1 cellular context compared by ENCODE assay signal in genomic region chr5:135030123-135030517, GRCh38.
TF ChIP-seq lines count a peak whose summit lies in the region.

No MANE protein-coding gene starts in this region.

TF ChIP-seq in K562, 482 proteins besides CTCF, POLR2A, EP300 and RAD21:
- no peak for TF ChIP-seq PRDM10 (IDR thresholded peaks at IDR 0.05; ENCODE audit: partially characterized antibody)
- no peak for TF ChIP-seq RUNX1 (IDR thresholded peaks at IDR 0.05; ENCODE audit: low read depth)
- no peak for TF ChIP-seq ZNF217 (CRISPR knock-in tag; IDR thresholded peaks at IDR 0.05)
- TF ChIP-seq MEF2D (tag; conservative IDR thresholded peaks at IDR 0.05; ENCODE audit: low read depth), result no peak
- TF ChIP-seq BACH1 (tag; IDR thresholded peaks at IDR 0.05), result no peak
- TF ChIP-seq EZH2 (IDR thresholded peaks at IDR 0.05; ENCODE audit: borderline replicate concordance, low read depth, low read length), result no peak
- no peak for TF ChIP-seq ZNF146 (CRISPR knock-in tag; IDR thresholded peaks at IDR 0.05; ENCODE audit: unreplicated experiment)
- TF ChIP-seq ZNF584 (CRISPR knock-in tag; IDR thresholded peaks at IDR 0.05; ENCODE audit: low read depth), result no peak
- no peak for TF ChIP-seq NBN (IDR thresholded peaks at IDR 0.05; ENCODE audit: low read depth)
- TF ChIP-seq NFE2 (IDR thresholded peaks at IDR 0.05; ENCODE audit: low read depth), result no peak
- no peak for TF ChIP-seq HNRNPK (IDR thresholded peaks at IDR 0.05; ENCODE audit: low read depth, low read length, poor library complexity, severe bottlenecking)
- no peak for TF ChIP-seq MCM7 (IDR thresholded peaks at IDR 0.05)
- no peak for TF ChIP-seq KDM5B (IDR thresholded peaks at IDR 0.05; ENCODE audit: insufficient replicate concordance, low read depth, low read length)
- no peak for TF ChIP-seq PHF20 (IDR thresholded peaks at IDR 0.05; ENCODE audit: partially characterized antibody)
